ENCODE assay signal across 1 cellular context in the genomic region with DNA sequence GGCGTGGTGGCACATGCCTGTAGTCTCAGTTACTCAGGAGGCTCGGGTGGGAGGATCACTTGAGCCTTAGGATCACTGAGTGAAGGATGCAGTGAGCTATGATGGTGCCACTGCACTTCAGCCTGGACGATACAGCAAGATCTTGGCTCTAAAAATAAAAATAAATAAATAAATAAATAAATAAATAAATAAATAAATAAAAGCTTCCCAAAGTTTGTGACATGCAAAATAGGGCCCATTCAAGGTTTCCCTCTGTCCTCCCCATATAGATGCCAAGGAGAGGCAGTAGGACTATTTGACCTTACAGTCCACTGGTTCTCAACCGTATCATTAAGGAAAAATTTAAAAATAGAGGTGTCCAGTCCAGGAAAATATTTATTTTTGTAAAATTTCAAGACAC.
TF ChIP-seq lines count a peak whose summit lies in the region.

No MANE protein-coding gene starts in this region.

TF ChIP-seq in HEK293, 187 proteins besides CTCF, POLR2A, EP300 and RAD21 (continued from another document):
- TF ChIP-seq, protein P1, sequence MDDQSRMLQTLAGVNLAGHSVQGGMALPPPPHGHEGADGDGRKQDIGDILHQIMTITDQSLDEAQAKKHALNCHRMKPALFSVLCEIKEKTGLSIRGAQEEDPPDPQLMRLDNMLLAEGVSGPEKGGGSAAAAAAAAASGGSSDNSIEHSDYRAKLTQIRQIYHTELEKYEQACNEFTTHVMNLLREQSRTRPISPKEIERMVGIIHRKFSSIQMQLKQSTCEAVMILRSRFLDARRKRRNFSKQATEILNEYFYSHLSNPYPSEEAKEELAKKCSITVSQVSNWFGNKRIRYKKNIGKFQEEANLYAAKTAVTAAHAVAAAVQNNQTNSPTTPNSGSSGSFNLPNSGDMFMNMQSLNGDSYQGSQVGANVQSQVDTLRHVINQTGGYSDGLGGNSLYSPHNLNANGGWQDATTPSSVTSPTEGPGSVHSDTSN (CRISPR knock-in tag; IDR thresholded peaks at IDR 0.05): no peak
- TF ChIP-seq ZNF16 (tag by site-specific recombination; IDR thresholded peaks at IDR 0.05; ENCODE audit: low read depth) (no peak), ZFP69B (tag by site-specific recombination; IDR thresholded peaks at IDR 0.05) (no peak), ZNF48 (tag by site-specific recombination; IDR thresholded peaks at IDR 0.05) (no peak), ZNF138 (tag by site-specific recombination; IDR thresholded peaks at IDR 0.05; ENCODE audit: borderline replicate concordance) (no peak), SCRT1 (tag by site-specific recombination; IDR thresholded peaks at IDR 0.05; ENCODE audit: borderline replicate concordance) (no peak), ZNF621 (tag by site-specific recombination; IDR thresholded peaks at IDR 0.05) (no peak), SETDB1 (IDR thresholded peaks at IDR 0.05; ENCODE audit: insufficient read length, low read length) (no peak), SALL2 (tag by site-specific recombination; IDR thresholded peaks at IDR 0.05; ENCODE audit: borderline replicate concordance) (no peak), WT1 (tag by site-specific recombination; IDR thresholded peaks at IDR 0.05) (no peak), ZNF133 (tag by site-specific recombination; IDR thresholded peaks at IDR 0.05) (no peak), ZBTB7A (tag by site-specific recombination; IDR thresholded peaks at IDR 0.05; ENCODE audit: low read depth) (no peak), ZNF214 (tag by site-specific recombination; IDR thresholded peaks at IDR 0.05; ENCODE audit: borderline replicate concordance) (no peak), ZNF354C (tag by site-specific recombination; IDR thresholded peaks at IDR 0.05; ENCODE audit: borderline replicate concordance, low read depth) (no peak), ZNF324 (tag by site-specific recombination; IDR thresholded peaks at IDR 0.05) (no peak), ZNF266 (tag by site-specific recombination; IDR thresholded peaks at IDR 0.05; ENCODE audit: low read depth) (peak; percentile 52; the same call in 1 of the 2 replicates), ZNF10 (tag by site-specific recombination; IDR thresholded peaks at IDR 0.05) (no peak), ZNF23 (tag by site-specific recombination; IDR thresholded peaks at IDR 0.05; ENCODE audit: borderline replicate concordance) (no peak), ZBTB20 (tag by site-specific recombination; IDR thresholded peaks at IDR 0.05) (no peak), ZNF791 (tag by site-specific recombination; IDR thresholded peaks at IDR 0.05) (no peak), GFI1B (tag by site-specific recombination; IDR thresholded peaks at IDR 0.05) (peak; percentile 60; the same call in 1 of the 2 replicates), ZNF529 (tag by site-specific recombination; IDR thresholded peaks at IDR 0.05; ENCODE audit: insufficient replicate concordance) (peak; percentile 65), ZNF843 (tag by site-specific recombination; IDR thresholded peaks at IDR 0.05) (no peak), ZNF335 (tag by site-specific recombination; conservative IDR thresholded peaks at IDR 0.05) (no peak), ZNF112 (tag by site-specific recombination; IDR thresholded peaks at IDR 0.05) (no peak), ZNF658 (tag by site-specific recombination; IDR thresholded peaks at IDR 0.05) (no peak), KLF1 (tag by site-specific recombination; IDR thresholded peaks at IDR 0.05) (no peak), HOXA7 (CRISPR knock-in tag; IDR thresholded peaks at IDR 0.05; ENCODE audit: borderline replicate concordance) (no peak), ZBTB48 (tag by site-specific recombination; IDR thresholded peaks at IDR 0.05) (no peak), ZNF302 (tag by site-specific recombination; IDR thresholded peaks at IDR 0.05; ENCODE audit: low read depth) (no peak), RBAK (tag by site-specific recombination; IDR thresholded peaks at IDR 0.05) (no peak), PRDM1 (tag by site-specific recombination; IDR thresholded peaks at IDR 0.05) (no peak)
- TF ChIP-seq, protein P2, sequence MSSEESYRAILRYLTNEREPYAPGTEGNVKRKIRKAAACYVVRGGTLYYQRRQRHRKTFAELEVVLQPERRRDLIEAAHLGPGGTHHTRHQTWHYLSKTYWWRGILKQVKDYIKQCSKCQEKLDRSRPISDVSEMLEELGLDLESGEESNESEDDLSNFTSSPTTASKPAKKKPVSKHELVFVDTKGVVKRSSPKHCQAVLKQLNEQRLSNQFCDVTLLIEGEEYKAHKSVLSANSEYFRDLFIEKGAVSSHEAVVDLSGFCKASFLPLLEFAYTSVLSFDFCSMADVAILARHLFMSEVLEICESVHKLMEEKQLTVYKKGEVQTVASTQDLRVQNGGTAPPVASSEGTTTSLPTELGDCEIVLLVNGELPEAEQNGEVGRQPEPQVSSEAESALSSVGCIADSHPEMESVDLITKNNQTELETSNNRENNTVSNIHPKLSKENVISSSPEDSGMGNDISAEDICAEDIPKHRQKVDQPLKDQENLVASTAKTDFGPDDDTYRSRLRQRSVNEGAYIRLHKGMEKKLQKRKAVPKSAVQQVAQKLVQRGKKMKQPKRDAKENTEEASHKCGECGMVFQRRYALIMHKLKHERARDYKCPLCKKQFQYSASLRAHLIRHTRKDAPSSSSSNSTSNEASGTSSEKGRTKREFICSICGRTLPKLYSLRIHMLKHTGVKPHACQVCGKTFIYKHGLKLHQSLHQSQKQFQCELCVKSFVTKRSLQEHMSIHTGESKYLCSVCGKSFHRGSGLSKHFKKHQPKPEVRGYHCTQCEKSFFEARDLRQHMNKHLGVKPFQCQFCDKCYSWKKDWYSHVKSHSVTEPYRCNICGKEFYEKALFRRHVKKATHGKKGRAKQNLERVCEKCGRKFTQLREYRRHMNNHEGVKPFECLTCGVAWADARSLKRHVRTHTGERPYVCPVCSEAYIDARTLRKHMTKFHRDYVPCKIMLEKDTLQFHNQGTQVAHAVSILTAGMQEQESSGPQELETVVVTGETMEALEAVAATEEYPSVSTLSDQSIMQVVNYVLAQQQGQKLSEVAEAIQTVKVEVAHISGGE (tag by site-specific recombination; conservative IDR thresholded peaks at IDR 0.05; ENCODE audit: low read depth): peak; percentile 87
- TF ChIP-seq, protein P3, sequence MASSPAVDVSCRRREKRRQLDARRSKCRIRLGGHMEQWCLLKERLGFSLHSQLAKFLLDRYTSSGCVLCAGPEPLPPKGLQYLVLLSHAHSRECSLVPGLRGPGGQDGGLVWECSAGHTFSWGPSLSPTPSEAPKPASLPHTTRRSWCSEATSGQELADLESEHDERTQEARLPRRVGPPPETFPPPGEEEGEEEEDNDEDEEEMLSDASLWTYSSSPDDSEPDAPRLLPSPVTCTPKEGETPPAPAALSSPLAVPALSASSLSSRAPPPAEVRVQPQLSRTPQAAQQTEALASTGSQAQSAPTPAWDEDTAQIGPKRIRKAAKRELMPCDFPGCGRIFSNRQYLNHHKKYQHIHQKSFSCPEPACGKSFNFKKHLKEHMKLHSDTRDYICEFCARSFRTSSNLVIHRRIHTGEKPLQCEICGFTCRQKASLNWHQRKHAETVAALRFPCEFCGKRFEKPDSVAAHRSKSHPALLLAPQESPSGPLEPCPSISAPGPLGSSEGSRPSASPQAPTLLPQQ (tag by site-specific recombination; IDR thresholded peaks at IDR 0.05): no peak
- TF ChIP-seq, protein P4, sequence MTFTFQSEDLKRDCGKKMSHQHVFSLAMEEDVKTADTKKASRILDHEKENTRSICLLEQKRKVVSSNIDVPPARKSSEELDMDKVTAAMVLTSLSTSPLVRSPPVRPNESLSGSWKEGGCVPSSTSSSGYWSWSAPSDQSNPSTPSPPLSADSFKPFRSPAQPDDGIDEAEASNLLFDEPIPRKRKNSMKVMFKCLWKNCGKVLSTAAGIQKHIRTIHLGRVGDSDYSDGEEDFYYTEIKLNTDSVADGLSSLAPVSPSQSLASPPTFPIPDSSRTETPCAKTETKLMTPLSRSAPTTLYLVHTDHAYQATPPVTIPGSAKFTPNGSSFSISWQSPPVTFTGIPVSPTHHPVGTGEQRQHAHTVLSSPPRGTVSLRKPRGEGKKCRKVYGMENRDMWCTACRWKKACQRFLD (tag by site-specific recombination; IDR thresholded peaks at IDR 0.05): no peak
- TF ChIP-seq, protein P5, sequence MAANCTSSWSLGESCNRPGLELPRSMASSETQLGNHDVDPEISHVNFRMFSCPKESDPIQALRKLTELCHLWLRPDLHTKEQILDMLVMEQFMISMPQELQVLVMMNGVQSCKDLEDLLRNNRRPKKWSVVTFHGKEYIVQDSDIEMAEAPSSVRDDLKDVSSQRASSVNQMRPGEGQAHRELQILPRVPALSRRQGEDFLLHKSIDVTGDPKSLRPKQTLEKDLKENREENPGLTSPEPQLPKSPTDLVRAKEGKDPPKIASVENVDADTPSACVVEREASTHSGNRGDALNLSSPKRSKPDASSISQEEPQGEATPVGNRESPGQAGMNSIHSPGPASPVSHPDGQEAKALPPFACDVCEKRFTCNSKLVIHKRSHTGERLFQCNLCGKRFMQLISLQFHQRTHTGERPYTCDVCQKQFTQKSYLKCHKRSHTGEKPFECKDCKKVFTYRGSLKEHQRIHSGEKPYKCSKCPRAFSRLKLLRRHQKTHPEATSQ (tag by site-specific recombination; IDR thresholded peaks at IDR 0.05): no peak
- TF ChIP-seq, protein P6, sequence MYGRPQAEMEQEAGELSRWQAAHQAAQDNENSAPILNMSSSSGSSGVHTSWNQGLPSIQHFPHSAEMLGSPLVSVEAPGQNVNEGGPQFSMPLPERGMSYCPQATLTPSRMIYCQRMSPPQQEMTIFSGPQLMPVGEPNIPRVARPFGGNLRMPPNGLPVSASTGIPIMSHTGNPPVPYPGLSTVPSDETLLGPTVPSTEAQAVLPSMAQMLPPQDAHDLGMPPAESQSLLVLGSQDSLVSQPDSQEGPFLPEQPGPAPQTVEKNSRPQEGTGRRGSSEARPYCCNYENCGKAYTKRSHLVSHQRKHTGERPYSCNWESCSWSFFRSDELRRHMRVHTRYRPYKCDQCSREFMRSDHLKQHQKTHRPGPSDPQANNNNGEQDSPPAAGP (tag by site-specific recombination; IDR thresholded peaks at IDR 0.05): no peak
- TF ChIP-seq, protein P7, sequence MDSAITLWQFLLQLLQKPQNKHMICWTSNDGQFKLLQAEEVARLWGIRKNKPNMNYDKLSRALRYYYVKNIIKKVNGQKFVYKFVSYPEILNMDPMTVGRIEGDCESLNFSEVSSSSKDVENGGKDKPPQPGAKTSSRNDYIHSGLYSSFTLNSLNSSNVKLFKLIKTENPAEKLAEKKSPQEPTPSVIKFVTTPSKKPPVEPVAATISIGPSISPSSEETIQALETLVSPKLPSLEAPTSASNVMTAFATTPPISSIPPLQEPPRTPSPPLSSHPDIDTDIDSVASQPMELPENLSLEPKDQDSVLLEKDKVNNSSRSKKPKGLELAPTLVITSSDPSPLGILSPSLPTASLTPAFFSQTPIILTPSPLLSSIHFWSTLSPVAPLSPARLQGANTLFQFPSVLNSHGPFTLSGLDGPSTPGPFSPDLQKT (IDR thresholded peaks at IDR 0.05; ENCODE audit: borderline replicate concordance, low read depth, low read length): no peak
- TF ChIP-seq, protein P8, sequence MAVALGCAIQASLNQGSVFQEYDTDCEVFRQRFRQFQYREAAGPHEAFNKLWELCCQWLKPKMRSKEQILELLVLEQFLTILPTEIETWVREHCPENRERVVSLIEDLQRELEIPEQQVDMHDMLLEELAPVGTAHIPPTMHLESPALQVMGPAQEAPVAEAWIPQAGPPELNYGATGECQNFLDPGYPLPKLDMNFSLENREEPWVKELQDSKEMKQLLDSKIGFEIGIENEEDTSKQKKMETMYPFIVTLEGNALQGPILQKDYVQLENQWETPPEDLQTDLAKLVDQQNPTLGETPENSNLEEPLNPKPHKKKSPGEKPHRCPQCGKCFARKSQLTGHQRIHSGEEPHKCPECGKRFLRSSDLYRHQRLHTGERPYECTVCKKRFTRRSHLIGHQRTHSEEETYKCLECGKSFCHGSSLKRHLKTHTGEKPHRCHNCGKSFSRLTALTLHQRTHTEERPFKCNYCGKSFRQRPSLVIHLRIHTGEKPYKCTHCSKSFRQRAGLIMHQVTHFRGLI (tag by site-specific recombination; IDR thresholded peaks at IDR 0.05): no peak
- TF ChIP-seq, protein P9, sequence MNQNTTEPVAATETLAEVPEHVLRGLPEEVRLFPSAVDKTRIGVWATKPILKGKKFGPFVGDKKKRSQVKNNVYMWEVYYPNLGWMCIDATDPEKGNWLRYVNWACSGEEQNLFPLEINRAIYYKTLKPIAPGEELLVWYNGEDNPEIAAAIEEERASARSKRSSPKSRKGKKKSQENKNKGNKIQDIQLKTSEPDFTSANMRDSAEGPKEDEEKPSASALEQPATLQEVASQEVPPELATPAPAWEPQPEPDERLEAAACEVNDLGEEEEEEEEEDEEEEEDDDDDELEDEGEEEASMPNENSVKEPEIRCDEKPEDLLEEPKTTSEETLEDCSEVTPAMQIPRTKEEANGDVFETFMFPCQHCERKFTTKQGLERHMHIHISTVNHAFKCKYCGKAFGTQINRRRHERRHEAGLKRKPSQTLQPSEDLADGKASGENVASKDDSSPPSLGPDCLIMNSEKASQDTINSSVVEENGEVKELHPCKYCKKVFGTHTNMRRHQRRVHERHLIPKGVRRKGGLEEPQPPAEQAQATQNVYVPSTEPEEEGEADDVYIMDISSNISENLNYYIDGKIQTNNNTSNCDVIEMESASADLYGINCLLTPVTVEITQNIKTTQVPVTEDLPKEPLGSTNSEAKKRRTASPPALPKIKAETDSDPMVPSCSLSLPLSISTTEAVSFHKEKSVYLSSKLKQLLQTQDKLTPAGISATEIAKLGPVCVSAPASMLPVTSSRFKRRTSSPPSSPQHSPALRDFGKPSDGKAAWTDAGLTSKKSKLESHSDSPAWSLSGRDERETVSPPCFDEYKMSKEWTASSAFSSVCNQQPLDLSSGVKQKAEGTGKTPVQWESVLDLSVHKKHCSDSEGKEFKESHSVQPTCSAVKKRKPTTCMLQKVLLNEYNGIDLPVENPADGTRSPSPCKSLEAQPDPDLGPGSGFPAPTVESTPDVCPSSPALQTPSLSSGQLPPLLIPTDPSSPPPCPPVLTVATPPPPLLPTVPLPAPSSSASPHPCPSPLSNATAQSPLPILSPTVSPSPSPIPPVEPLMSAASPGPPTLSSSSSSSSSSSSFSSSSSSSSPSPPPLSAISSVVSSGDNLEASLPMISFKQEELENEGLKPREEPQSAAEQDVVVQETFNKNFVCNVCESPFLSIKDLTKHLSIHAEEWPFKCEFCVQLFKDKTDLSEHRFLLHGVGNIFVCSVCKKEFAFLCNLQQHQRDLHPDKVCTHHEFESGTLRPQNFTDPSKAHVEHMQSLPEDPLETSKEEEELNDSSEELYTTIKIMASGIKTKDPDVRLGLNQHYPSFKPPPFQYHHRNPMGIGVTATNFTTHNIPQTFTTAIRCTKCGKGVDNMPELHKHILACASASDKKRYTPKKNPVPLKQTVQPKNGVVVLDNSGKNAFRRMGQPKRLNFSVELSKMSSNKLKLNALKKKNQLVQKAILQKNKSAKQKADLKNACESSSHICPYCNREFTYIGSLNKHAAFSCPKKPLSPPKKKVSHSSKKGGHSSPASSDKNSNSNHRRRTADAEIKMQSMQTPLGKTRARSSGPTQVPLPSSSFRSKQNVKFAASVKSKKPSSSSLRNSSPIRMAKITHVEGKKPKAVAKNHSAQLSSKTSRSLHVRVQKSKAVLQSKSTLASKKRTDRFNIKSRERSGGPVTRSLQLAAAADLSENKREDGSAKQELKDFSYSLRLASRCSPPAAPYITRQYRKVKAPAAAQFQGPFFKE (tag by site-specific recombination; IDR thresholded peaks at IDR 0.05; ENCODE audit: borderline replicate concordance): no peak
